8 cellular contexts compared by ENCODE assay signal in genomic region chr12:49567611-49568441, GRCh38. TPM values are rescaled to one million over a fixed set of nuclear protein-coding genes. Genes with fewer than 3 reads are reported as not detected.
DNase-seq lines count a peak whose midpoint lies in the region; ATAC-seq and TF ChIP-seq lines count a peak whose summit lies in the region.

Gene MCRS1, minus strand, starts transcription at chr12:49568142. Its CDS starts 1,411 bp downstream, at chr12:49566731.

- H3K4me1 ChIP-seq in DOHH2 (ENCODE audit: control insufficient read depth, low read length), result peaks cover 16% of the 10 kb centered on the region
- H3K4me1 ChIP-seq in GM23338 (ENCODE audit: insufficient read depth), result peaks cover 6% of the 10 kb centered on the region
- H3K4me1 ChIP-seq in RWPE2 (ENCODE audit: insufficient read depth, poor library complexity, severe bottlenecking), result peaks cover 3% of the 10 kb centered on the region

- H4K20me1 ChIP-seq in DOHH2 (ENCODE audit: control insufficient read depth, insufficient read depth, low read depth, low read length) (no peaks in the 10 kb centered on the region), GM23338 (replicated peaks; ENCODE audit: insufficient read depth) (no peaks in the 10 kb centered on the region)

- peak within 1 kb of the TSS; percentile 99 for H2AFZ ChIP-seq in GM23338

- H3K79me2 ChIP-seq in DOHH2 (ENCODE audit: control insufficient read depth, low read length), result peaks cover 70% of the 10 kb centered on the region
- peaks cover 37% of the 10 kb centered on the region for H3K79me2 ChIP-seq in GM23338 (replicated peaks; ENCODE audit: insufficient read depth)

- H3K4me1 Mint-ChIP-seq in GM23338 (0 out of 3 replicates have a peak, but pooled peaks cover 3% of the 10 kb centered on the region), nephron (peaks cover 48% of the 10 kb centered on the region)
- peaks cover 65% of the 10 kb centered on the region for H3K4me1 Mint-ChIP-seq in stimulated activated naive CD8-positive, alpha-beta T cell treated with anti-CD3 and anti-CD28 coated beads, Interleukin-15, Interleukin-2, amounts not matched to agents 100 ng/mL and 50 ng/mL, for 24 hours (ENCODE audit: low read depth)

- H3K27me3 ChIP-seq in DOHH2 (ENCODE audit: control insufficient read depth, low read length) (no peaks in the 10 kb centered on the region), GM23338 (ENCODE audit: insufficient read depth) (no peaks in the 10 kb centered on the region), RWPE2 (ENCODE audit: insufficient read depth, poor library complexity, severe bottlenecking) (no peaks in the 10 kb centered on the region)

- H3K27ac Mint-ChIP-seq in GM23338, result peak within 1 kb of the TSS; percentile 98
- H3K27ac Mint-ChIP-seq in nephron, result peak within 1 kb of the TSS; percentile 91 to 98 (median 97)
- H3K27ac Mint-ChIP-seq in stimulated activated naive CD8-positive, alpha-beta T cell treated with anti-CD3 and anti-CD28 coated beads, Interleukin-15, Interleukin-2, amounts not matched to agents 100 ng/mL and 50 ng/mL, for 24 hours, result peak within 1 kb of the TSS; percentile 98

- H3K9me3 ChIP-seq in DOHH2 (ENCODE audit: control insufficient read depth, insufficient read depth, low read length), result no peaks in the 10 kb centered on the region
- no peaks in the 10 kb centered on the region for H3K9me3 ChIP-seq in RWPE2 (ENCODE audit: severe bottlenecking)

- H3K9me2 ChIP-seq in DOHH2 (replicated peaks; ENCODE audit: control insufficient read depth, low read length) (no peaks in the 10 kb centered on the region), GM23338 (ENCODE audit: insufficient read depth) (no peaks in the 10 kb centered on the region)

- DNase-seq in GM23338 (ENCODE audit: low spot score) (peak; percentile 98), LoVo (ENCODE audit: low spot score) (peak; percentile 98), RWPE2 (ENCODE audit: low spot score) (peak; percentile 87), fibroblast of pulmonary artery (ENCODE audit: low read depth) (peak; percentile 93)
- peak; percentile 79 for DNase-seq in activated T-helper 9 cell treated with anti-CD3 and anti-CD28 coated beads, Interleukin-2, amount 50 U/mL, for 16 hours (ENCODE audit: low read depth)

- peaks cover 14% of the 10 kb centered on the region for H3K27me3 Mint-ChIP-seq in GM23338 (ENCODE audit: insufficient read depth, low read depth, poor library complexity)
- no peaks in the 10 kb centered on the region for H3K27me3 Mint-ChIP-seq in nephron (ENCODE audit: low read depth)
- no peaks in the 10 kb centered on the region for H3K27me3 Mint-ChIP-seq in stimulated activated naive CD8-positive, alpha-beta T cell treated with anti-CD3 and anti-CD28 coated beads, Interleukin-15, Interleukin-2, amounts not matched to agents 100 ng/mL and 50 ng/mL, for 24 hours

- H3K4me3 Mint-ChIP-seq in GM23338 (peak within 1 kb of the TSS; percentile 99), nephron (peak within 1 kb of the TSS; percentile 98 to 99 (median 98))
- H3K4me3 Mint-ChIP-seq in stimulated activated naive CD8-positive, alpha-beta T cell treated with anti-CD3 and anti-CD28 coated beads, Interleukin-15, Interleukin-2, amounts not matched to agents 100 ng/mL and 50 ng/mL, for 24 hours, result peak within 1 kb of the TSS; percentile 97

- H3K36me3 Mint-ChIP-seq in GM23338 (ENCODE audit: low read depth), result peaks cover 42% of the 10 kb centered on the region
- H3K36me3 Mint-ChIP-seq in nephron (ENCODE audit: low read depth), result peaks cover 25% of the 10 kb centered on the region
- H3K36me3 Mint-ChIP-seq in stimulated activated naive CD8-positive, alpha-beta T cell treated with anti-CD3 and anti-CD28 coated beads, Interleukin-15, Interleukin-2, amounts not matched to agents 100 ng/mL and 50 ng/mL, for 24 hours (ENCODE audit: low read depth), result peaks cover 26% of the 10 kb centered on the region

- H3K4me3 ChIP-seq in DOHH2 (ENCODE audit: low read length) (peak within 1 kb of the TSS; percentile 91), GM23338 (peak within 1 kb of the TSS; percentile 94), RWPE2 (ENCODE audit: severe bottlenecking) (peak within 1 kb of the TSS; percentile 93), fibroblast of pulmonary artery (replicated peaks; ENCODE audit: low read depth, low read length) (peak within 1 kb of the TSS; percentile 99)

- H3K27ac ChIP-seq in DOHH2 (ENCODE audit: low read depth, low read length) (peak within 1 kb of the TSS; percentile 60), GM23338 (ENCODE audit: low read depth) (peak within 1 kb of the TSS; percentile 83), RWPE2 (ENCODE audit: poor library complexity, severe bottlenecking) (peak within 1 kb of the TSS; percentile 68)

- TF ChIP-seq CTCF in DOHH2 (IDR thresholded peaks at IDR 0.05; ENCODE audit: low read depth, low read length, poor library complexity, severe bottlenecking) (no peak), GM23338 (conservative IDR thresholded peaks at IDR 0.05; ENCODE audit: low read depth in 2 of 2) (no peak), RWPE2 (IDR thresholded peaks at IDR 0.05; ENCODE audit: poor library complexity, severe bottlenecking) (no peak), fibroblast of pulmonary artery (IDR thresholded peaks at IDR 0.05; ENCODE audit: low read length, missing control alignments) (no peak), nephron (IDR thresholded peaks at IDR 0.05; ENCODE audit: unreplicated experiment in 3 of 3) (no peak)

- H3K4me2 ChIP-seq in DOHH2 (ENCODE audit: low read length) (peak within 1 kb of the TSS; percentile 83), GM23338 (peak within 1 kb of the TSS; percentile 99)

- peak; percentile 90 for ATAC-seq in GM23338
- ATAC-seq in RWPE2 (ENCODE audit: low read depth), result peak; percentile 81

- H3K9me3 Mint-ChIP-seq in GM23338, result no peaks in the 10 kb centered on the region; the same call in 1 of the 3 replicates
- no peaks in the 10 kb centered on the region for H3K9me3 Mint-ChIP-seq in nephron
- H3K9me3 Mint-ChIP-seq in stimulated activated naive CD8-positive, alpha-beta T cell treated with anti-CD3 and anti-CD28 coated beads, Interleukin-15, Interleukin-2, amounts not matched to agents 100 ng/mL and 50 ng/mL, for 24 hours, result no peaks in the 10 kb centered on the region

- no peaks in the 10 kb centered on the region for H3F3A ChIP-seq in DOHH2 (ENCODE audit: control insufficient read depth, insufficient read depth)
- peaks cover 4% of the 10 kb centered on the region; the same call in 1 of the 2 replicates for H3F3A ChIP-seq in GM23338 (replicated peaks; ENCODE audit: low read depth)

- H3K36me3 ChIP-seq in DOHH2 (ENCODE audit: control insufficient read depth, low read length), result peaks cover 45% of the 10 kb centered on the region
- peaks cover 6% of the 10 kb centered on the region; the same call in 1 of the 2 replicates for H3K36me3 ChIP-seq in GM23338 (ENCODE audit: insufficient read depth)
- peaks cover 29% of the 10 kb centered on the region for H3K36me3 ChIP-seq in RWPE2 (ENCODE audit: low read depth)

TF ChIP-seq in GM23338, 12 proteins besides CTCF, POLR2A, EP300 and RAD21 (continues in another document):
- TF ChIP-seq EZH2phosphoT487 (IDR thresholded peaks at IDR 0.05; ENCODE audit: unreplicated experiment), result no peak

RNA-seq across cellular contexts. Expression of gene MCRS1, which starts in this region (rescaled TPM):
- total RNA-seq in GM23338 (2014; rRNA removed; shearing (Covaris generic)), result 97.6 and 105 TPM in 2 replicates
- 134 and 139 TPM in 2 replicates for polyA plus RNA-seq in GM23338 (2016; fragmentation: Nextera tagmentation; extraction: Ambion mirVana)

Comparison
In these comparisons a context has a peak if more than half of its experiments do, and no peak if none do; other contexts are left out.
1. Peak in every context shown above with its lines: DNase-seq, ATAC-seq, H3K4me3 ChIP-seq and H3K27ac ChIP-seq.